In genomic region chr6:28757429-28758045, GRCh38 we compare ENCODE assay signal across 14 cellular contexts.
A peak's percentile ranks its signal among the peaks of the same experiment; 100 is the strongest.
DNase-seq lines count a peak whose midpoint lies in the region; ATAC-seq and TF ChIP-seq lines count a peak whose summit lies in the region.
"Had no signal": no experiment of that assay in that cellular context is flagged by ENCODE, and none has a peak within 500 bp of the region (broad histone marks: within the 10 kb centered on the region; RNA-seq: fewer than 3 reads in every experiment).

No MANE protein-coding gene starts in this region.

- H3K27me3 Mint-ChIP-seq in progenitor cell of endocrine pancreas: peaks cover 65% of the 10 kb centered on the region

- peak; percentile 85 for DNase-seq in Panc1 (ENCODE audit: low read depth, low spot score)
- DNase-seq in fibroblast of gingiva (ENCODE audit: low read depth): peak; percentile 3
- DNase-seq in progenitor cell of endocrine pancreas (ENCODE audit: low spot score, unreplicated experiment): no peak
- no peak for DNase-seq in medulla oblongata (ENCODE audit: extremely low spot score)
- DNase-seq in NCI-H345 treated with DMSO at 0.1 percent for 48 hours (lab: John Stamatoyannopoulos, UW; ENCODE audit: unreplicated experiment): no peak
- no peak for DNase-seq in HCEC 1CT
- DNase-seq: activated CD4-positive, alpha-beta T cell treated with anti-CD3 and anti-CD28 coated beads, Interleukin-2, amount 10 ng/mL, durations not matched to agents 7 days and 5 days; activated naive CD4-positive, alpha-beta T cell treated with anti-CD3 and anti-CD28 coated beads for 36 hours; DMS79 treated with DMSO at 0.1 percent for 48 hours; kidney had no signal

- peak; percentile 64 for ATAC-seq in Panc1
- ATAC-seq in HG02642 (IDR thresholded peaks at IDR 0.05; ENCODE audit: poor library complexity, unreplicated experiment): no peak
- ATAC-seq: stimulated activated memory B cell treated with anti-CD40 and anti-IgM and Interleukin-4, amounts not matched to agents 10 μg/mL and 1 μg/mL and 100 μg/mL, for 72 hours had no signal

- no peaks in the 10 kb centered on the region for H3K9me3 Mint-ChIP-seq in progenitor cell of endocrine pancreas (ENCODE audit: low read depth)
- H3K9me3 Mint-ChIP-seq: activated CD4-positive, alpha-beta T cell treated with anti-CD3 and anti-CD28 coated beads, Interleukin-2, amount 10 ng/mL, durations not matched to agents 7 days and 5 days; activated naive CD4-positive, alpha-beta T cell treated with anti-CD3 and anti-CD28 coated beads for 36 hours had no signal

- H3K4me3 ChIP-seq in HEK293 (ENCODE audit: low read depth, low read length): peak overlapping the region; percentile 48
- H3K4me3 ChIP-seq in Panc1 (ENCODE audit: low read depth in 2 of 2, low read length in 2 of 2): peak overlapping the region; percentile 52 to 84

- H3K36me3 ChIP-seq in HEK293 (ENCODE audit: control insufficient read depth in 2 of 2, insufficient read depth in 1 of 2, low read length in 2 of 2) (no peaks in the 10 kb centered on the region), Panc1 (ENCODE audit: control insufficient read depth, insufficient read depth, low read length) (no peaks in the 10 kb centered on the region)
- H3K36me3 ChIP-seq: neutrophil had no signal

- H3K27me3 ChIP-seq in Panc1 (ENCODE audit: control insufficient read depth, insufficient read depth, low read length): no peaks in the 10 kb centered on the region

- peak overlapping the region; percentile 12 for H3K4me3 Mint-ChIP-seq in progenitor cell of endocrine pancreas (ENCODE audit: low read depth)
- H3K4me3 Mint-ChIP-seq: activated CD4-positive, alpha-beta T cell treated with anti-CD3 and anti-CD28 coated beads, Interleukin-2, amount 10 ng/mL, durations not matched to agents 7 days and 5 days; activated naive CD4-positive, alpha-beta T cell treated with anti-CD3 and anti-CD28 coated beads for 36 hours; stimulated activated memory B cell treated with anti-CD40 and anti-IgM and Interleukin-4, amounts not matched to agents 10 μg/mL and 1 μg/mL and 100 μg/mL, for 72 hours had no signal

- H3K9me3 ChIP-seq in HEK293 (ENCODE audit: control insufficient read depth, insufficient read depth, low read depth, low read length) (no peaks in the 10 kb centered on the region), Panc1 (ENCODE audit: control insufficient read depth, insufficient read depth, low read depth, low read length) (no peaks in the 10 kb centered on the region)
- H3K9me3 ChIP-seq: neutrophil had no signal

- H3K27ac ChIP-seq in HEK293 (ENCODE audit: extremely low read depth, low read depth, low read length) (peak overlapping the region; percentile 82), Panc1 (ENCODE audit: low read length) (peak overlapping the region; percentile 72)
- H3K27ac ChIP-seq: neutrophil had no signal

- intact Hi-C loops in Panc1 (cut with micrococcal nuclease; ENCODE audit: unreplicated experiment): loop anchor here (5.0 kb wide), 1 partner anchor 35 kb away; no protein-coding TSS in a partner anchor

- POLR2A ChIA-PET in HEK293 (lab: Yijun Ruan, JAX): interaction anchor here (1.1 to 2.6 kb wide), 6 partner anchors 10 to 81 kb away, joined by 3 to 21 read pairs (median 8); no protein-coding TSS in a partner anchor
- POLR2A ChIA-PET in Panc1 (lab: Charles Lee): interaction anchor here (0.6 kb wide), 2 partner anchors 48 to 91 kb away, joined by 3 to 7 read pairs; no protein-coding TSS in a partner anchor

- CTCF ChIA-PET in HEK293 (lab: Yijun Ruan, JAX) (interaction anchor here (0.6 to 2.6 kb wide), 6 partner anchors 9 to 618 kb away, joined by 3 to 8 read pairs (median 3); no protein-coding TSS in a partner anchor), Panc1 (lab: Charles Lee) (interaction anchor here (0.6 kb wide), 1 partner anchor 51 kb away, joined by 3 read pairs; no protein-coding TSS in a partner anchor)

- in situ Hi-C loops in Panc1 (cut with HindIII; ENCODE audit: low pct_unique_long_range_greater_than_20kb, low sequenced_read_pairs): no loop called here

- H3K27ac Mint-ChIP-seq in progenitor cell of endocrine pancreas: no peak overlapping the region
- H3K27ac Mint-ChIP-seq: activated CD4-positive, alpha-beta T cell treated with anti-CD3 and anti-CD28 coated beads, Interleukin-2, amount 10 ng/mL, durations not matched to agents 7 days and 5 days; activated naive CD4-positive, alpha-beta T cell treated with anti-CD3 and anti-CD28 coated beads for 36 hours; stimulated activated memory B cell treated with anti-CD40 and anti-IgM and Interleukin-4, amounts not matched to agents 10 μg/mL and 1 μg/mL and 100 μg/mL, for 72 hours had no signal

- BruUV-seq in Panc1 (replicated peaks; lab: Mats Ljungman, UMichigan): no TSS peak

- H3K4me1 ChIP-seq in HEK293 (ENCODE audit: control insufficient read depth, insufficient read depth, low read length): peaks cover 3% of the 10 kb centered on the region; the same call in 1 of the 2 replicates
- peaks cover 11% of the 10 kb centered on the region; the same call in 1 of the 2 replicates for H3K4me1 ChIP-seq in Panc1 (ENCODE audit: control insufficient read depth, insufficient read depth, low read length)

- no peaks in the 10 kb centered on the region for H3K4me1 Mint-ChIP-seq in progenitor cell of endocrine pancreas (ENCODE audit: low read depth)
- H3K4me1 Mint-ChIP-seq: activated CD4-positive, alpha-beta T cell treated with anti-CD3 and anti-CD28 coated beads, Interleukin-2, amount 10 ng/mL, durations not matched to agents 7 days and 5 days; stimulated activated memory B cell treated with anti-CD40 and anti-IgM and Interleukin-4, amounts not matched to agents 10 μg/mL and 1 μg/mL and 100 μg/mL, for 72 hours had no signal

- H3K36me3 Mint-ChIP-seq in progenitor cell of endocrine pancreas (ENCODE audit: insufficient read depth): no peaks in the 10 kb centered on the region
- H3K36me3 Mint-ChIP-seq: stimulated activated memory B cell treated with anti-CD40 and anti-IgM and Interleukin-4, amounts not matched to agents 10 μg/mL and 1 μg/mL and 100 μg/mL, for 72 hours had no signal

- TF ChIP-seq CTCF in HEK293 (tag by site-specific recombination; IDR thresholded peaks at IDR 0.05): no peak
- no peak for TF ChIP-seq CTCF in Panc1 (IDR thresholded peaks at IDR 0.05)
- no peak for TF ChIP-seq CTCF in progenitor cell of endocrine pancreas (IDR thresholded peaks at IDR 0.05; ENCODE audit: unreplicated experiment)

TF ChIP-seq in HEK293, 187 proteins besides CTCF, POLR2A, EP300 and RAD21 (continues in another document):
- TF ChIP-seq MZF1 (tag by site-specific recombination; IDR thresholded peaks at IDR 0.05; ENCODE audit: borderline replicate concordance): peak; percentile 24; the same call in 1 of the 2 replicates
- no peak for TF ChIP-seq ZNF157 (tag by site-specific recombination; IDR thresholded peaks at IDR 0.05)
- TF ChIP-seq ZNF548 (tag by site-specific recombination; IDR thresholded peaks at IDR 0.05): no peak
- TF ChIP-seq ZNF114 (tag by site-specific recombination; IDR thresholded peaks at IDR 0.05): no peak
- TF ChIP-seq ZNF792 (tag by site-specific recombination; IDR thresholded peaks at IDR 0.05): 0 out of 2 replicates have a peak, but pooled peaks have one; percentile 23
- no peak for TF ChIP-seq ZNF623 (tag by site-specific recombination; IDR thresholded peaks at IDR 0.05)
- no peak for TF ChIP-seq ZNF23 (tag by site-specific recombination; IDR thresholded peaks at IDR 0.05; ENCODE audit: borderline replicate concordance)
- peak; percentile 61 for TF ChIP-seq ATF2 (tag by site-specific recombination; IDR thresholded peaks at IDR 0.05; ENCODE audit: low read depth)
- no peak for TF ChIP-seq ZNF292 (tag by site-specific recombination; IDR thresholded peaks at IDR 0.05; ENCODE audit: borderline replicate concordance, low read depth)
- 0 out of 2 replicates have a peak, but pooled peaks have one; percentile 22 for TF ChIP-seq ZNF146 (tag by site-specific recombination; IDR thresholded peaks at IDR 0.05)
- 0 out of 2 replicates have a peak, but pooled peaks have one; percentile 42 for TF ChIP-seq ZNF664 (tag by site-specific recombination; IDR thresholded peaks at IDR 0.05)
- peak; percentile 48 for TF ChIP-seq PRDM10 (tag by site-specific recombination; IDR thresholded peaks at IDR 0.05)
- no peak for TF ChIP-seq ZNF530 (tag by site-specific recombination; IDR thresholded peaks at IDR 0.05; ENCODE audit: low read depth)

Comparison
In these comparisons a context has a peak if more than half of its experiments do, and no peak if none do; other contexts are left out.
1. DNase-seq: peak in Panc1 (single experiment) and fibroblast of gingiva (single experiment); none in progenitor cell of endocrine pancreas (single experiment), medulla oblongata (single experiment), NCI-H345 treated with DMSO at 0.1 percent for 48 hours (single experiment) and HCEC 1CT (single experiment).